In genomic region chr10:71696635-71697326, GRCh38 we compare ENCODE assay signal across 1 cellular context.
TF ChIP-seq lines count a peak whose summit lies in the region.

No MANE protein-coding gene starts in this region.

TF ChIP-seq in H1, 55 proteins besides CTCF, POLR2A, EP300 and RAD21:
- TF ChIP-seq GTF2F1 (IDR thresholded peaks at IDR 0.05; ENCODE audit: borderline replicate concordance, low read depth, low read length) (no peak), NANOG (IDR thresholded peaks at IDR 0.05; ENCODE audit: insufficient read depth, low read depth, low read length, poor library complexity, severe bottlenecking) (no peak), GABPA (IDR thresholded peaks at IDR 0.05; ENCODE audit: borderline replicate concordance, insufficient read depth, low read length) (peak; percentile 42; the same call in 1 of the 2 replicates), KDM1A (IDR thresholded peaks at IDR 0.05; ENCODE audit: borderline replicate concordance, low read length) (no peak), SIX5 (IDR thresholded peaks at IDR 0.05; ENCODE audit: low read depth, low read length) (no peak), JUND (IDR thresholded peaks at IDR 0.05; ENCODE audit: low read length) (no peak), CREB1 (IDR thresholded peaks at IDR 0.05) (0 out of 2 replicates have a peak, but pooled peaks have one; percentile 27), SUZ12 (IDR thresholded peaks at IDR 0.05; ENCODE audit: low read length) (no peak), TEAD4 (IDR thresholded peaks at IDR 0.05; ENCODE audit: low read depth, low read length) (peak; percentile 60; the same call in 1 of the 2 replicates), BACH1 (IDR thresholded peaks at IDR 0.05; ENCODE audit: low read length) (0 out of 2 replicates have a peak, but pooled peaks have one; percentile 19)
